Comparison of ENCODE assay signal across 35 cellular contexts in genomic region chr9:29875522-29875921, GRCh38.
"Had no signal": no experiment of that assay in that cellular context is flagged by ENCODE, and none has a peak within 500 bp of the region (broad histone marks: within the 10 kb centered on the region; RNA-seq: fewer than 3 reads in every experiment).

No MANE protein-coding gene starts in this region.

- H3K27me3 Mint-ChIP-seq: activated B cell treated with CpG ODN at 0.5 μM for 24 hours; activated CD4-positive, alpha-beta memory T cell treated with anti-CD3 and anti-CD28 coated beads for 36 hours; activated CD4-positive, alpha-beta T cell treated with anti-CD3 and anti-CD28 coated beads, Interleukin-2, amount 10 ng/mL, durations not matched to agents 24 days and 14 days; activated CD8-positive, alpha-beta memory T cell treated with anti-CD3 and anti-CD28 coated beads, Interleukin-2, amount 10 ng/mL, durations not matched to agents 7 days and 5 days; activated CD8-positive, alpha-beta T cell treated with anti-CD3 and anti-CD28 coated beads for 36 hours; activated naive CD4-positive, alpha-beta T cell treated with anti-CD3 and anti-CD28 coated beads, Interleukin-2, amount 10 ng/mL, durations not matched to agents 7 days and 5 days; activated naive CD4-positive, alpha-beta T cell treated with anti-CD3 and anti-CD28 coated beads, Interleukin-2, amount 50 U/mL, for 24 hours; activated naive CD8-positive, alpha-beta T cell; activated naive CD8-positive, alpha-beta T cell treated with anti-CD3 and anti-CD28 coated beads, Interleukin-2, amount 10 ng/mL, durations not matched to agents 7 days and 5 days; activated naive CD8-positive, alpha-beta T cell treated with anti-CD3 and anti-CD28 coated beads, Interleukin-2, amount 50 U/mL, for 24 hours; activated T-cell treated with anti-CD3 and anti-CD28 coated beads, Interleukin-2, amount 50 U/mL, for 24 hours; central memory CD8-positive, alpha-beta T cell; T-helper 17 cell had no signal

- H3K4me3 ChIP-seq: ascending aorta, cardiac muscle cell had no signal

- FAIRE-seq: bronchial epithelial cell, TTC549 had no signal

- H3K27me3 ChIP-seq: ascending aorta, cardiac muscle cell had no signal

- H3K36me3 ChIP-seq: ascending aorta, cardiac muscle cell had no signal

- H3K36me3 Mint-ChIP-seq: activated CD4-positive, alpha-beta memory T cell treated with anti-CD3 and anti-CD28 coated beads for 36 hours; activated CD8-positive, alpha-beta memory T cell treated with anti-CD3 and anti-CD28 coated beads, Interleukin-2, amount 10 ng/mL, durations not matched to agents 7 days and 5 days; activated naive CD4-positive, alpha-beta T cell treated with anti-CD3 and anti-CD28 coated beads, Interleukin-2, amount 10 ng/mL, durations not matched to agents 7 days and 5 days; activated naive CD4-positive, alpha-beta T cell treated with anti-CD3 and anti-CD28 coated beads, Interleukin-2, amount 50 U/mL, for 24 hours; activated naive CD8-positive, alpha-beta T cell; activated naive CD8-positive, alpha-beta T cell treated with anti-CD3 and anti-CD28 coated beads, Interleukin-2, amount 10 ng/mL, durations not matched to agents 7 days and 5 days; brain had no signal

- H3K9me3 ChIP-seq: ascending aorta had no signal

- H3K4me3 Mint-ChIP-seq: activated B cell treated with CpG ODN at 0.5 μM for 24 hours; activated CD4-positive, alpha-beta memory T cell treated with anti-CD3 and anti-CD28 coated beads for 36 hours; activated CD4-positive, alpha-beta T cell treated with anti-CD3 and anti-CD28 coated beads, Interleukin-2, amount 10 ng/mL, durations not matched to agents 24 days and 14 days; activated CD8-positive, alpha-beta memory T cell treated with anti-CD3 and anti-CD28 coated beads, Interleukin-2, amount 10 ng/mL, durations not matched to agents 7 days and 5 days; activated CD8-positive, alpha-beta T cell treated with anti-CD3 and anti-CD28 coated beads for 36 hours; activated naive CD4-positive, alpha-beta T cell treated with anti-CD3 and anti-CD28 coated beads, Interleukin-2, amount 10 ng/mL, durations not matched to agents 7 days and 5 days; activated naive CD4-positive, alpha-beta T cell treated with anti-CD3 and anti-CD28 coated beads, Interleukin-2, amount 50 U/mL, for 24 hours; activated naive CD8-positive, alpha-beta T cell; activated naive CD8-positive, alpha-beta T cell treated with anti-CD3 and anti-CD28 coated beads, Interleukin-2, amount 10 ng/mL, durations not matched to agents 7 days and 5 days; activated naive CD8-positive, alpha-beta T cell treated with anti-CD3 and anti-CD28 coated beads, Interleukin-2, amount 50 U/mL, for 24 hours; activated T-cell treated with anti-CD3 and anti-CD28 coated beads, Interleukin-2, amount 50 U/mL, for 24 hours; brain; central memory CD8-positive, alpha-beta T cell; T-helper 17 cell; T-helper 2 cell treated with Interferon-gamma antibody and Interleukin-4, amounts not matched to agents 5 μg/mL and 100 μg/mL, for 36 hours had no signal

- H3K27ac ChIP-seq: ascending aorta, cardiac muscle cell, VCaP had no signal

- DNase-seq: activated B cell treated with CpG ODN at 0.5 μM for 24 hours; activated CD4-positive, alpha-beta memory T cell treated with anti-CD3 and anti-CD28 coated beads for 36 hours; activated CD4-positive, alpha-beta T cell treated with anti-CD3 and anti-CD28 coated beads for 4 hours; activated CD4-positive, alpha-beta T cell treated with anti-CD3 and anti-CD28 coated beads, Interleukin-2, amount 10 ng/mL, durations not matched to agents 24 days and 14 days; activated CD4-positive, alpha-beta T cell treated with anti-CD3 and anti-CD28 coated beads, Interleukin-2, amount 50 U/mL, for 1 hour; activated CD4-positive, alpha-beta T cell treated with anti-CD3 and anti-CD28 coated beads, Interleukin-2, amount 50 U/mL, for 4 hours; activated CD4-positive, CD25-positive, alpha-beta regulatory T cell treated with anti-CD3 and anti-CD28 coated beads, Interleukin-2, amount 50 U/mL, for 72 hours; activated CD8-positive, alpha-beta memory T cell treated with anti-CD3 and anti-CD28 coated beads, Interleukin-2, amount 10 ng/mL, durations not matched to agents 7 days and 5 days; activated CD8-positive, alpha-beta memory T cell treated with anti-CD3 and anti-CD28 coated beads, Interleukin-2, amount 50 U/mL, for 48 hours; activated CD8-positive, alpha-beta T cell treated with anti-CD3 and anti-CD28 coated beads for 36 hours; activated effector memory CD4-positive, alpha-beta T cell treated with Interleukin-2 at 50 U/mL for 16 hours; activated gamma-delta T cell; activated naive CD4-positive, alpha-beta T cell treated with anti-CD3 and anti-CD28 coated beads, Interleukin-2, amount 10 ng/mL, durations not matched to agents 7 days and 5 days; activated naive CD4-positive, alpha-beta T cell treated with Interleukin-2 at 50 U/mL for 16 hours; activated naive CD8-positive, alpha-beta T cell treated with anti-CD3 and anti-CD28 coated beads, Interleukin-2, amount 10 ng/mL, durations not matched to agents 7 days and 5 days; activated naive CD8-positive, alpha-beta T cell treated with anti-CD3 and anti-CD28 coated beads, Interleukin-2, amount 50 U/mL, for 24 hours; activated T-cell treated with anti-CD3 and anti-CD28 coated beads, Interleukin-2, amount 50 U/mL, for 24 hours; activated T-cell treated with anti-CD3 and anti-CD28 coated beads, Interleukin-2, amount 50 U/mL, for 48 hours; amygdala; anterior cingulate cortex; caudate nucleus; cerebellar nuclear complex; T-helper 17 cell; T-helper 9 cell had no signal

- H3K4me1 Mint-ChIP-seq: activated B cell treated with CpG ODN at 0.5 μM for 24 hours; activated CD4-positive, alpha-beta T cell treated with anti-CD3 and anti-CD28 coated beads, Interleukin-2, amount 10 ng/mL, durations not matched to agents 24 days and 14 days; activated CD8-positive, alpha-beta memory T cell treated with anti-CD3 and anti-CD28 coated beads, Interleukin-2, amount 10 ng/mL, durations not matched to agents 7 days and 5 days; activated naive CD4-positive, alpha-beta T cell treated with anti-CD3 and anti-CD28 coated beads, Interleukin-2, amount 10 ng/mL, durations not matched to agents 7 days and 5 days; activated naive CD4-positive, alpha-beta T cell treated with anti-CD3 and anti-CD28 coated beads, Interleukin-2, amount 50 U/mL, for 24 hours; activated naive CD8-positive, alpha-beta T cell treated with anti-CD3 and anti-CD28 coated beads, Interleukin-2, amount 10 ng/mL, durations not matched to agents 7 days and 5 days; activated naive CD8-positive, alpha-beta T cell treated with anti-CD3 and anti-CD28 coated beads, Interleukin-2, amount 50 U/mL, for 24 hours; brain; central memory CD8-positive, alpha-beta T cell; T-helper 17 cell had no signal

- ATAC-seq: activated CD8-positive, alpha-beta memory T cell treated with anti-CD3 and anti-CD28 coated beads, Interleukin-2, amount 10 ng/mL, durations not matched to agents 7 days and 5 days; activated CD8-positive, alpha-beta T cell treated with anti-CD3 and anti-CD28 coated beads for 36 hours; activated naive CD8-positive, alpha-beta T cell treated with anti-CD3 and anti-CD28 coated beads, Interleukin-2, amount 50 U/mL, for 24 hours; T-helper 17 cell had no signal

- H3K4me1 ChIP-seq: ascending aorta had no signal

- H3K9me3 Mint-ChIP-seq: activated B cell treated with CpG ODN at 0.5 μM for 24 hours; activated CD4-positive, alpha-beta T cell treated with anti-CD3 and anti-CD28 coated beads, Interleukin-2, amount 10 ng/mL, durations not matched to agents 24 days and 14 days; activated CD8-positive, alpha-beta T cell treated with anti-CD3 and anti-CD28 coated beads for 36 hours; activated naive CD4-positive, alpha-beta T cell treated with anti-CD3 and anti-CD28 coated beads, Interleukin-2, amount 10 ng/mL, durations not matched to agents 7 days and 5 days; activated naive CD4-positive, alpha-beta T cell treated with anti-CD3 and anti-CD28 coated beads, Interleukin-2, amount 50 U/mL, for 24 hours; activated naive CD8-positive, alpha-beta T cell treated with anti-CD3 and anti-CD28 coated beads, Interleukin-2, amount 10 ng/mL, durations not matched to agents 7 days and 5 days; activated T-cell treated with anti-CD3 and anti-CD28 coated beads, Interleukin-2, amount 50 U/mL, for 24 hours had no signal

- H3K27ac Mint-ChIP-seq: activated B cell treated with CpG ODN at 0.5 μM for 24 hours; activated CD4-positive, alpha-beta memory T cell treated with anti-CD3 and anti-CD28 coated beads for 36 hours; activated CD4-positive, alpha-beta T cell treated with anti-CD3 and anti-CD28 coated beads, Interleukin-2, amount 10 ng/mL, durations not matched to agents 24 days and 14 days; activated CD8-positive, alpha-beta memory T cell treated with anti-CD3 and anti-CD28 coated beads, Interleukin-2, amount 10 ng/mL, durations not matched to agents 7 days and 5 days; activated CD8-positive, alpha-beta T cell treated with anti-CD3 and anti-CD28 coated beads for 36 hours; activated naive CD4-positive, alpha-beta T cell treated with anti-CD3 and anti-CD28 coated beads, Interleukin-2, amount 10 ng/mL, durations not matched to agents 7 days and 5 days; activated naive CD4-positive, alpha-beta T cell treated with anti-CD3 and anti-CD28 coated beads, Interleukin-2, amount 50 U/mL, for 24 hours; activated naive CD8-positive, alpha-beta T cell; activated naive CD8-positive, alpha-beta T cell treated with anti-CD3 and anti-CD28 coated beads, Interleukin-2, amount 10 ng/mL, durations not matched to agents 7 days and 5 days; activated naive CD8-positive, alpha-beta T cell treated with anti-CD3 and anti-CD28 coated beads, Interleukin-2, amount 50 U/mL, for 24 hours; activated T-cell treated with anti-CD3 and anti-CD28 coated beads, Interleukin-2, amount 50 U/mL, for 24 hours; activated T-helper 2 cell treated with anti-CD3 and anti-CD28 coated beads, Interferon-gamma antibody, Interleukin-2, Interleukin-4, amounts not matched to agents 10 μg/mL and 5 μg/mL and 100 μg/mL, durations not matched to agents 14 hours and 24 hours and 36 hours; brain; T-helper 17 cell; T-helper 2 cell treated with Interferon-gamma antibody and Interleukin-4, amounts not matched to agents 5 μg/mL and 100 μg/mL, for 36 hours had no signal
